In the genomic region with DNA sequence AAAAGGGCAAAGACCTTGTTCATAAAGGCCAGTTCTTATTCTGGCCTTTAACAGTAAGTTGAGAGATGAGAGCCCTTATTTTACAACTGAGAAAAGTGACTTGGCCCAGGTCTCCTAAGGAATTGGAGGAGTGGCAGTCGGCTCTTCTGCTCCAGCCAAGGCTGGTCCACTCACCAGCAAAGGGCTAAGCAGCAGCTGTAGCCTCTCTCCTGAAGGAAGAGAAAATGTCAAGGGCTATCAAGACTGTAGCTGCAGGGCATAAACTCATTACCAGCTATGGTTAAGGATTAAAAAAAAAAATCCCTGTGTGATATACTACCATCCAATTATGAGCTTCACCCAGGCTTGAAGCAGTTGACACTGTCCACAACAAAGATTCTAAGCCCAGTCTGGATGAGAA, we compare ENCODE assay signal across 21 cellular contexts.
DNase-seq lines count a peak whose midpoint lies in the region; ATAC-seq and FAIRE-seq lines count a peak whose summit lies in the region.
"Had no signal": no experiment of that assay in that cellular context is flagged by ENCODE, and none has a peak within 500 bp of the region (broad histone marks: within the 10 kb centered on the region; RNA-seq: fewer than 3 reads in every experiment).

No MANE protein-coding gene starts in this region.

- no peak for FAIRE-seq in GM19239 (lab: Jason Lieb, UNC)
- FAIRE-seq: A549, GM12892, GM18507, HepG2 had no signal

- ATAC-seq in GM21786 (IDR thresholded peaks at IDR 0.05; ENCODE audit: unreplicated experiment) (no peak), HG03521 (IDR thresholded peaks at IDR 0.05; ENCODE audit: unreplicated experiment) (no peak)
- ATAC-seq: A549, HepG2, PC-3 had no signal

- DNase-seq in D341Med (ENCODE audit: low spot score) (peak; percentile 47), M059J (ENCODE audit: low read depth) (peak; percentile 23), NCI-H226 (peak; percentile 5), foreskin melanocyte (peak; percentile 58), GM19239 (ENCODE audit: insufficient read length, low spot score) (no peak)
- DNase-seq: Caco-2; CD4-positive, alpha-beta T cell; DMS53; KBM-7; NCI-H187 treated with DMSO at 0.1 percent for 48 hours; NCI-H2171; NCI-H446; NCI-H748 treated with DMSO at 0.1 percent for 48 hours; PC-3; SIG-M5 had no signal
